1 cellular context compared by ENCODE assay signal in the genomic region with DNA sequence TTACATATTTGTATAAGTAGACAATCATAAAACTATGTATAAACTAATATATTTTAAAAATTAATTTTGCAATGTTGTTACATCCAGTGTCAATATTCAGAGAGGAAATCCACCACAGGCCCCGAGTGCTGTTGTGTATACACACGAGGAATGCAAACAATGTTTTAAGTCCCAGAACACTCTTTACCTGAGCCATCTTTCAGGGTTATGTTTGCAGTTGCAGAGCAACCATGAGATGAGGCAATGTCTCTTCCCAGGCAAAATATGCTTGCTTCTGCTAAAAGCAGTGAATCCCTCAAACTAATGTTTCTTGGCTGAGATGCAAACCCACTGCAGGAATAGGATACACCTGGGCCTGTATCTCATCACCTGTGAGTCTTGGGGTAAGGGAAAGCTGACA.
A peak's percentile ranks its signal among the peaks of the same experiment; 100 is the strongest.
TF ChIP-seq lines count a peak whose summit lies in the region.

No MANE protein-coding gene starts in this region.

TF ChIP-seq in HepG2, 621 proteins besides CTCF, POLR2A, EP300 and RAD21 (continued from another document and continues in another):
- TF ChIP-seq ZHX2 (IDR thresholded peaks at IDR 0.05; ENCODE audit: low read depth), result no peak
- TF ChIP-seq ZHX2 (CRISPR knock-in tag; IDR thresholded peaks at IDR 0.05; ENCODE audit: borderline replicate concordance), result no peak
- no peak for TF ChIP-seq GLI4 (CRISPR knock-in tag; IDR thresholded peaks at IDR 0.05; ENCODE audit: borderline replicate concordance)
- TF ChIP-seq NCOR1 (IDR thresholded peaks at IDR 0.05; ENCODE audit: borderline replicate concordance, low read length), result no peak; the same call in 1 of the 2 replicates
- no peak for TF ChIP-seq ZNF704 (CRISPR knock-in tag; IDR thresholded peaks at IDR 0.05; ENCODE audit: borderline replicate concordance)
- TF ChIP-seq ZBTB44 (CRISPR knock-in tag; IDR thresholded peaks at IDR 0.05), result no peak
- no peak for TF ChIP-seq CENPT (CRISPR knock-in tag; IDR thresholded peaks at IDR 0.05; ENCODE audit: low read depth)
- peak; percentile 43; the same call in 1 of the 2 replicates for TF ChIP-seq ZNF574 (CRISPR knock-in tag; IDR thresholded peaks at IDR 0.05)
- TF ChIP-seq, protein P1, sequence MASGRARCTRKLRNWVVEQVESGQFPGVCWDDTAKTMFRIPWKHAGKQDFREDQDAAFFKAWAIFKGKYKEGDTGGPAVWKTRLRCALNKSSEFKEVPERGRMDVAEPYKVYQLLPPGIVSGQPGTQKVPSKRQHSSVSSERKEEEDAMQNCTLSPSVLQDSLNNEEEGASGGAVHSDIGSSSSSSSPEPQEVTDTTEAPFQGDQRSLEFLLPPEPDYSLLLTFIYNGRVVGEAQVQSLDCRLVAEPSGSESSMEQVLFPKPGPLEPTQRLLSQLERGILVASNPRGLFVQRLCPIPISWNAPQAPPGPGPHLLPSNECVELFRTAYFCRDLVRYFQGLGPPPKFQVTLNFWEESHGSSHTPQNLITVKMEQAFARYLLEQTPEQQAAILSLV (CRISPR knock-in tag; IDR thresholded peaks at IDR 0.05; ENCODE audit: borderline replicate concordance), result no peak
- no peak for TF ChIP-seq ZNF496 (CRISPR knock-in tag; IDR thresholded peaks at IDR 0.05; ENCODE audit: insufficient replicate concordance)
- no peak for TF ChIP-seq CENPBD1 (CRISPR knock-in tag; IDR thresholded peaks at IDR 0.05; ENCODE audit: borderline replicate concordance, low read depth)
- no peak for TF ChIP-seq MYNN (CRISPR knock-in tag; IDR thresholded peaks at IDR 0.05; ENCODE audit: low read depth)
- TF ChIP-seq KAT7 (CRISPR knock-in tag; IDR thresholded peaks at IDR 0.05; ENCODE audit: borderline replicate concordance), result no peak
- TF ChIP-seq, protein P2, sequence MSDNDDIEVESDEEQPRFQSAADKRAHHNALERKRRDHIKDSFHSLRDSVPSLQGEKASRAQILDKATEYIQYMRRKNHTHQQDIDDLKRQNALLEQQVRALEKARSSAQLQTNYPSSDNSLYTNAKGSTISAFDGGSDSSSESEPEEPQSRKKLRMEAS (IDR thresholded peaks at IDR 0.05), result peak; percentile 60
- no peak for TF ChIP-seq TAF1 (CRISPR knock-in tag; IDR thresholded peaks at IDR 0.05)
- TF ChIP-seq ZNF616 (CRISPR knock-in tag; IDR thresholded peaks at IDR 0.05; ENCODE audit: low read depth), result no peak
- TF ChIP-seq, protein P3, sequence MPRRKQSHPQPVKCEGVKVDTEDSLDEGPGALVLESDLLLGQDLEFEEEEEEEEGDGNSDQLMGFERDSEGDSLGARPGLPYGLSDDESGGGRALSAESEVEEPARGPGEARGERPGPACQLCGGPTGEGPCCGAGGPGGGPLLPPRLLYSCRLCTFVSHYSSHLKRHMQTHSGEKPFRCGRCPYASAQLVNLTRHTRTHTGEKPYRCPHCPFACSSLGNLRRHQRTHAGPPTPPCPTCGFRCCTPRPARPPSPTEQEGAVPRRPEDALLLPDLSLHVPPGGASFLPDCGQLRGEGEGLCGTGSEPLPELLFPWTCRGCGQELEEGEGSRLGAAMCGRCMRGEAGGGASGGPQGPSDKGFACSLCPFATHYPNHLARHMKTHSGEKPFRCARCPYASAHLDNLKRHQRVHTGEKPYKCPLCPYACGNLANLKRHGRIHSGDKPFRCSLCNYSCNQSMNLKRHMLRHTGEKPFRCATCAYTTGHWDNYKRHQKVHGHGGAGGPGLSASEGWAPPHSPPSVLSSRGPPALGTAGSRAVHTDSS (CRISPR knock-in tag; conservative IDR thresholded peaks at IDR 0.05), result no peak
- TF ChIP-seq E2F2 (CRISPR knock-in tag; IDR thresholded peaks at IDR 0.05; ENCODE audit: borderline replicate concordance), result no peak
- no peak for TF ChIP-seq ZNF343 (CRISPR knock-in tag; IDR thresholded peaks at IDR 0.05)
- no peak for TF ChIP-seq MAZ (IDR thresholded peaks at IDR 0.05; ENCODE audit: borderline replicate concordance, low read depth, low read length)
- no peak for TF ChIP-seq MAZ (CRISPR knock-in tag; IDR thresholded peaks at IDR 0.05; ENCODE audit: low read depth)
- TF ChIP-seq ZSCAN21 (CRISPR knock-in tag; IDR thresholded peaks at IDR 0.05; ENCODE audit: borderline replicate concordance), result no peak
- no peak for TF ChIP-seq ZNF253 (CRISPR knock-in tag; IDR thresholded peaks at IDR 0.05; ENCODE audit: borderline replicate concordance)
- TF ChIP-seq, protein P4, sequence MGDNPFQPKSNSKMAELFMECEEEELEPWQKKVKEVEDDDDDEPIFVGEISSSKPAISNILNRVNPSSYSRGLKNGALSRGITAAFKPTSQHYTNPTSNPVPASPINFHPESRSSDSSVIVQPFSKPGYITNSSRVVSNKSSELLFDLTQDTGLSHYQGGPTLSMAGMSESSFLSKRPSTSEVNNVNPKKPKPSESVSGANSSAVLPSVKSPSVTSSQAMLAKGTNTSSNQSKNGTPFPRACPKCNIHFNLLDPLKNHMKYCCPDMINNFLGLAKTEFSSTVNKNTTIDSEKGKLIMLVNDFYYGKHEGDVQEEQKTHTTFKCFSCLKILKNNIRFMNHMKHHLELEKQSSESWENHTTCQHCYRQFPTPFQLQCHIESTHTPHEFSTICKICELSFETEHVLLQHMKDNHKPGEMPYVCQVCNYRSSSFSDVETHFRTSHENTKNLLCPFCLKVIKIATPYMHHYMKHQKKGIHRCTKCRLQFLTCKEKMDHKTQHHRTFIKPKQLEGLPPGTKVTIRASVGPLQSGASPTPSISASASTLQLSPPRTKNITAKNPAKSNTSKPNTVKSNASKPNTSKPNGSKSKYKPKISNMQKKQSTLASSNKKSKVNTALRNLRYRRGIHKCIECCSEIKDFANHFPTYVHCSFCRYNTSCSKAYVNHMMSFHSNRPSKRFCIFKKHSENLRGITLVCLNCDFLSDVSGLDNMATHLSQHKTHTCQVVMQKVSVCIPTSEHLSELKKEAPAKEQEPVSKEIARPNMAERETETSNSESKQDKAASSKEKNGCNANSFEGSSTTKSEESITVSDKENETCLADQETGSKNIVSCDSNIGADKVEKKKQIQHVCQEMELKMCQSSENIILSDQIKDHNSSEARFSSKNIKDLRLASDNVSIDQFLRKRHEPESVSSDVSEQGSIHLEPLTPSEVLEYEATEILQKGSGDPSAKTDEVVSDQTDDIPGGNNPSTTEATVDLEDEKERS (CRISPR knock-in tag; IDR thresholded peaks at IDR 0.05), result no peak
- TF ChIP-seq SATB2 (CRISPR knock-in tag; IDR thresholded peaks at IDR 0.05), result no peak
- no peak for TF ChIP-seq GMEB1 (CRISPR knock-in tag; IDR thresholded peaks at IDR 0.05; ENCODE audit: borderline replicate concordance)
- TF ChIP-seq, protein P5, sequence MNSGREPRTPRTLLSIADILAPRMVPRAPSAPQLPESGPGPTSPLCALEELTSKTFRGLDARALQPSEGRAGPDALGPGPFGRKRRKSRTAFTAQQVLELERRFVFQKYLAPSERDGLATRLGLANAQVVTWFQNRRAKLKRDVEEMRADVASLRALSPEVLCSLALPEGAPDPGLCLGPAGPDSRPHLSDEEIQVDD (CRISPR knock-in tag; IDR thresholded peaks at IDR 0.05; ENCODE audit: borderline replicate concordance), result no peak
